8 cellular contexts compared by ENCODE assay signal in the genomic region with DNA sequence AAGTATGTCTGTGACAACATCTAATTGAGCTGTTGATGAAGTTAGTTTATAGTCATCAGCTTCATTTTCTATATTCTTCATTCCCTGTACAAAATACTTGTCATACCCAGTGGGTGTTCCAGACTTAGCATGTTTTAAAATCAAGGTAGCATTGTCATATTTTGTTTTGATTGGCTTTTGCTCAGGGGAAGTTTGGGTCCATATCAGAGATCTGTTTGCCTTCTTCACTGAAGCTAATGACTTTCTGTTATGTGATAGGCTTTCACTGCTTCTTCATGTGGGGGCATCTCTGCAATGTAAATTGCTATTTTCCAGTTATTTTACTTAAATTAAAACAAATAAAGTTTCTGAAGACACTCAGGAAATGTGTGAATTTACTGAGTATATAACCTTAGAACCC.
"Had no signal": no experiment of that assay in that cellular context is flagged by ENCODE, and none has a peak within 500 bp of the region (broad histone marks: within the 10 kb centered on the region; RNA-seq: fewer than 3 reads in every experiment).

No MANE protein-coding gene starts in this region.

- DNase-seq: GDM1, GF-D8 had no signal

- H3K4me3 ChIP-seq: GM12878 had no signal

- ATAC-seq: GM12878 had no signal

- FAIRE-seq: G401.6, GM12878, GM12891, GM12892, GM18507, GM19239 had no signal
